27 cellular contexts compared by ENCODE assay signal in the genomic region with DNA sequence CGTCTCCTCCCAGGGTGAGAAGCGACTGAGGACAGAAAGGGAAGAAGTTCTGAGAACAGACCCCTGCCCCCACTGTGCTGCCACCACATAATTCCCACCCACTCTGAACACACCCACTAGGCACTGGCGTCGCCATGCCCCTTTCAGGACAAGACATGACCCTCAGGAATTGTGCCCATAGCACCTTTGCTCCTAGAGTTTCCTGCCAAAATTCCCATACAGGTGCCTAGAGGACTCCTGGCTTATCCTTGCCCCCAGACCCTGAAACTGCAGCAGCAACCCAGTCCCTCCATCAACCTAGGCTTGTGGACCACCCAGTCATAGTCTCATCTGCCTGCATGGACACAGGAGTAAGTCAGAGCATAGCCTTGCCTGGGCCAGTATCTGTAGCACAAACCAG.
DNase-seq lines count a peak whose midpoint lies in the region; ATAC-seq and TF ChIP-seq lines count a peak whose summit lies in the region.
"Had no signal": no experiment of that assay in that cellular context is flagged by ENCODE, and none has a peak within 500 bp of the region (broad histone marks: within the 10 kb centered on the region; RNA-seq: fewer than 3 reads in every experiment).

No MANE protein-coding gene starts in this region.

- H3K27ac ChIP-seq in cardiac muscle cell, result peak overlapping the region; percentile 97
- no peak overlapping the region for H3K27ac ChIP-seq in heart right ventricle
- H3K27ac ChIP-seq: coronary artery, esophagus squamous epithelium, HL-60, psoas muscle, uterus had no signal

- intact Hi-C loops in heart right ventricle (cut with DNase I), result loop anchor here in 3 of 10 donors (10.0 kb wide), 2 partner anchors 159 to 211 kb away; a partner anchor contains a TSS

- WGBS in heart right ventricle, 2 donors, result 92 to 96% methylated on average over 4 of the region's 4 CpGs

- H3K27me3 ChIP-seq in cardiac muscle cell, result no peaks in the 10 kb centered on the region
- no peaks in the 10 kb centered on the region for H3K27me3 ChIP-seq in heart right ventricle
- H3K27me3 ChIP-seq: esophagus squamous epithelium, uterus had no signal

- H3K9me3 ChIP-seq in cardiac muscle cell (ENCODE audit: low read depth) (no peaks in the 10 kb centered on the region), heart right ventricle (peaks cover 0 to 4% (median 0%) of the 10 kb centered on the region in 11 donors), T-helper 17 cell (ENCODE audit: control insufficient read depth, low read length, poor library complexity, severe bottlenecking) (no peaks in the 10 kb centered on the region)
- H3K9me3 ChIP-seq: esophagus squamous epithelium, HAP-1, psoas muscle, uterus had no signal

- peaks cover 0 to 2% (median 0%) of the 10 kb centered on the region in 7 donors for H3K9me3 Mint-ChIP-seq in naive B cell
- peaks cover 0 to 5% of the 10 kb centered on the region in 2 donors for H3K9me3 Mint-ChIP-seq in stimulated activated naive B cell treated with anti-CD40 and anti-IgM and Interleukin-4, amounts not matched to agents 10 μg/mL and 1 μg/mL and 100 μg/mL, for 72 hours
- H3K9me3 Mint-ChIP-seq: WTC11 had no signal

- no peak for DNase-seq in cardiac muscle cell (ENCODE audit: low read depth in 1 of 2, low spot score in 1 of 2)
- DNase-seq in heart right ventricle, result no peak
- DNase-seq in T-helper 17 cell, result no peak
- DNase-seq in naive B cell, result no peak
- DNase-seq in stimulated activated naive B cell treated with anti-CD40 and anti-IgM and Interleukin-4, amounts not matched to agents 10 μg/mL and 1 μg/mL and 100 μg/mL, for 72 hours, result no peak
- DNase-seq in HuH-7 (ENCODE audit: low spot score), result no peak
- DNase-seq in SW 1271 (lab: John Stamatoyannopoulos, UW), result no peak
- DNase-seq: activated CD4-positive, alpha-beta T cell treated with anti-CD3 and anti-CD28 coated beads, Interleukin-2, amount 50 U/mL, for 48 hours; activated CD8-positive, alpha-beta memory T cell treated with anti-CD3 and anti-CD28 coated beads, Interleukin-2, amount 50 U/mL, for 48 hours; activated gamma-delta T cell; EL; esophagus squamous epithelium; hypothalamus; left ventricle myocardium superior; midbrain; NCI-H1105; NCI-H2081; NCI-H226; PC-3; psoas muscle; Right ventricle myocardium superior; uterus had no signal

- H3K4me1 ChIP-seq in cardiac muscle cell (ENCODE audit: low read depth), result peaks cover 8% of the 10 kb centered on the region
- H3K4me1 ChIP-seq in heart right ventricle, result peaks cover 7 to 56% (median 26%) of the 10 kb centered on the region in 9 donors
- H3K4me1 ChIP-seq: uterus had no signal

- H3K4me1 Mint-ChIP-seq in T-helper 17 cell, result peaks cover 45% of the 10 kb centered on the region
- H3K4me1 Mint-ChIP-seq in naive B cell, result peaks cover 49 to 73% (median 58%) of the 10 kb centered on the region in 3 donors
- H3K4me1 Mint-ChIP-seq in stimulated activated naive B cell treated with anti-CD40 and anti-IgM and Interleukin-4, amounts not matched to agents 10 μg/mL and 1 μg/mL and 100 μg/mL, for 72 hours, result peaks cover 32 to 52% of the 10 kb centered on the region in 2 donors

- H3K27ac Mint-ChIP-seq in T-helper 17 cell (peak overlapping the region; percentile 99), naive B cell (peak overlapping the region in 5 of 6 donors; percentile 33 to 98 (median 79))
- H3K27ac Mint-ChIP-seq in stimulated activated naive B cell treated with anti-CD40 and anti-IgM and Interleukin-4, amounts not matched to agents 10 μg/mL and 1 μg/mL and 100 μg/mL, for 72 hours, result peak overlapping the region; percentile 16
- H3K27ac Mint-ChIP-seq: WTC11 had no signal

- H3K4me3 ChIP-seq in cardiac muscle cell (no peak overlapping the region), heart right ventricle (no peak overlapping the region)
- H3K4me3 ChIP-seq: coronary artery, esophagus squamous epithelium, HAP-1, psoas muscle, uterus had no signal

- TF ChIP-seq CTCF in cardiac muscle cell (IDR thresholded peaks at IDR 0.05; ENCODE audit: low read depth, low read length) (no peak), heart right ventricle (IDR thresholded peaks at IDR 0.05) (no peak)

- H3K36me3 ChIP-seq in cardiac muscle cell, result no peaks in the 10 kb centered on the region
- H3K36me3 ChIP-seq in heart right ventricle, result peaks cover 0 to 22% (median 0%) of the 10 kb centered on the region in 9 donors
- H3K36me3 ChIP-seq: uterus had no signal

- peak overlapping the region; percentile 99 for H3K4me3 Mint-ChIP-seq in T-helper 17 cell
- H3K4me3 Mint-ChIP-seq in naive B cell, result peak overlapping the region; percentile 12 to 100 (median 100)
- peak overlapping the region; percentile 19 to 99 for H3K4me3 Mint-ChIP-seq in stimulated activated naive B cell treated with anti-CD40 and anti-IgM and Interleukin-4, amounts not matched to agents 10 μg/mL and 1 μg/mL and 100 μg/mL, for 72 hours
- H3K4me3 Mint-ChIP-seq: WTC11 had no signal

- H3K36me3 Mint-ChIP-seq in T-helper 17 cell (ENCODE audit: low read depth), result peaks cover 2% of the 10 kb centered on the region
- H3K36me3 Mint-ChIP-seq in naive B cell, result no peaks in the 10 kb centered on the region
- H3K36me3 Mint-ChIP-seq in stimulated activated naive B cell treated with anti-CD40 and anti-IgM and Interleukin-4, amounts not matched to agents 10 μg/mL and 1 μg/mL and 100 μg/mL, for 72 hours, result peaks cover 28 to 53% of the 10 kb centered on the region in 2 donors

- no peak for ATAC-seq in heart right ventricle
- ATAC-seq in T-helper 17 cell, result no peak
- no peak for ATAC-seq in naive B cell (ENCODE audit: low read depth in 2 of 2)
- ATAC-seq in stimulated activated naive B cell treated with anti-CD40 and anti-IgM and Interleukin-4, amounts not matched to agents 10 μg/mL and 1 μg/mL and 100 μg/mL, for 72 hours (replicated peaks), result no peak
- no peak for ATAC-seq in GM19324 (IDR thresholded peaks at IDR 0.05; ENCODE audit: low FRiP score, unreplicated experiment)
- ATAC-seq: left ventricle myocardium superior, PC-3, psoas muscle, WTC11 had no signal

- H3K27me3 Mint-ChIP-seq in T-helper 17 cell (no peaks in the 10 kb centered on the region), naive B cell (no peaks in the 10 kb centered on the region)
- no peaks in the 10 kb centered on the region for H3K27me3 Mint-ChIP-seq in stimulated activated naive B cell treated with anti-CD40 and anti-IgM and Interleukin-4, amounts not matched to agents 10 μg/mL and 1 μg/mL and 100 μg/mL, for 72 hours

Comparison
In these comparisons a context has a peak if more than half of its experiments do, and no peak if none do; other contexts are left out.
1. H3K27ac Mint-ChIP-seq: peak in every context shown above with its lines; median percentile 99 in T-helper 17 cell; 79 in naive B cell; 16 in stimulated activated naive B cell treated with anti-CD40 and anti-IgM and Interleukin-4, amounts not matched to agents 10 μg/mL and 1 μg/mL and 100 μg/mL, for 72 hours.